ENCODE assay signal across 26 cellular contexts in genomic region chr5:165940541-165940940, GRCh38.
"Had no signal": no experiment of that assay in that cellular context is flagged by ENCODE, and none has a peak within 500 bp of the region (broad histone marks: within the 10 kb centered on the region; RNA-seq: fewer than 3 reads in every experiment).

No MANE protein-coding gene starts in this region.

- DNase-seq: activated effector memory CD4-positive, alpha-beta T cell treated with anti-CD3 and anti-CD28 coated beads, Interleukin-2, amount 50 U/mL, for 16 hours; activated effector memory CD4-positive, alpha-beta T cell treated with Interleukin-2 at 50 U/mL for 16 hours; activated gamma-delta T cell; activated gamma-delta T cell treated with Interleukin-2 at 50 U/mL for 16 hours; activated naive CD4-positive, alpha-beta T cell; activated naive CD4-positive, alpha-beta T cell treated with anti-CD3 and anti-CD28 coated beads for 36 hours; activated naive CD4-positive, alpha-beta T cell treated with anti-CD3 and anti-CD28 coated beads, Interleukin-2, amount 10 ng/mL, durations not matched to agents 7 days and 5 days; activated naive CD4-positive, alpha-beta T cell treated with anti-CD3 and anti-CD28 coated beads, Interleukin-2, amount 50 U/mL, for 16 hours; activated naive CD4-positive, alpha-beta T cell treated with Interleukin-2 at 50 U/mL for 16 hours; activated naive CD8-positive, alpha-beta T cell treated with anti-CD3 and anti-CD28 coated beads for 36 hours; activated naive CD8-positive, alpha-beta T cell treated with anti-CD3 and anti-CD28 coated beads, Interleukin-2, amount 10 ng/mL, durations not matched to agents 7 days and 5 days; activated naive CD8-positive, alpha-beta T cell treated with anti-CD3 and anti-CD28 coated beads, Interleukin-2, amount 50 U/mL, for 24 hours; activated T-cell treated with anti-CD3 and anti-CD28 coated beads, Interleukin-2, amount 50 U/mL, for 24 hours; activated T-cell treated with anti-CD3 and anti-CD28 coated beads, Interleukin-2, amount 50 U/mL, for 4 hours; activated T-cell treated with anti-CD3 and anti-CD28 coated beads, Interleukin-2, amount 50 U/mL, for 48 hours; activated T-cell treated with anti-CD3 and anti-CD28 coated beads, Interleukin-2, amount 50 U/mL, for 72 hours; adrenal gland; amniotic stem cell; amygdala; anterior cingulate cortex; aorta; body of pancreas; brain microvascular endothelial cell; caudate nucleus; central memory CD4-positive, alpha-beta T cell; cerebellar nuclear complex had no signal
